9 cellular contexts compared by ENCODE assay signal in genomic region chr5:178046757-178047399, GRCh38. TPM values are rescaled to one million over a fixed set of nuclear protein-coding genes. Genes with fewer than 3 reads are reported as not detected.
"Had no signal": no experiment of that assay in that cellular context is flagged by ENCODE, and none has a peak within 500 bp of the region (broad histone marks: within the 10 kb centered on the region; RNA-seq: fewer than 3 reads in every experiment).

No MANE protein-coding gene starts in this region.

RNA-seq across cellular contexts. Expression of gene PROP1, which starts 50.8 kb away (rescaled TPM):
- total RNA-seq: activated CD4-positive, alpha-beta memory T cell treated with anti-CD3 and anti-CD28 coated beads, Interleukin-2, amount 10 ng/mL, durations not matched to agents 7 days and 5 days; activated T-cell treated with anti-CD3 and anti-CD28 coated beads, Interleukin-2, amount 50 U/mL, for 72 hours; activated T-helper 2 cell treated with anti-CD3 and anti-CD28 coated beads, Interferon-gamma antibody, Interleukin-2, Interleukin-4, amounts not matched to agents 10 μg/mL and 5 μg/mL and 100 μg/mL, durations not matched to agents 14 hours and 24 hours and 36 hours; ascending aorta; body of pancreas; bronchial epithelial cell; chondrocyte; SJSA1; T-helper 17 cell had no signal
